Comparison of ENCODE assay signal across 20 cellular contexts in the genomic region with DNA sequence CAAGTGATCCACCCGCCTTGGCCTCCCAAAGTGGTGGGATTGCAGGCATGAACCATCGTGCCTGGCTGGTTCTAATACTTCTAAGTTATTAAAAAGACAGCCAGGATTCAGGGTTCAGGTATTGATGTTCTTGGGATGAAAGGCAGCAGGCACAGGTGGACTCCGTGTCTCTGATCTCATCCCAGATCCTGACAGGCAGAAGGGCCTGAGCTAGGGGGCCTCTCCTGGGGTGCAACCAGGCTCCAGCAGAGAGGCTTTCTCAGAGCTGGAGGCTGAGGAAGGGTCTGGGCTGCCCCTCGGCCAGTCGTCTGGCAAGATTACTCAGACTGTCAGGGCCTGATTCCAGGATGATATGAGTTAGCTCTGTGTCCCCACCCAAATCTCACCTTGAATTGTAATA.
DNase-seq lines count a peak whose midpoint lies in the region; ATAC-seq lines count a peak whose summit lies in the region.
"Had no signal": no experiment of that assay in that cellular context is flagged by ENCODE, and none has a peak within 500 bp of the region (broad histone marks: within the 10 kb centered on the region; RNA-seq: fewer than 3 reads in every experiment).

No MANE protein-coding gene starts in this region.

- peak; percentile 54 for DNase-seq in activated CD8-positive, alpha-beta memory T cell treated with anti-CD3 and anti-CD28 coated beads for 24 hours
- DNase-seq in activated CD8-positive, alpha-beta memory T cell treated with anti-CD3 and anti-CD28 coated beads, Interleukin-2, amount 50 U/mL, for 4 hours: no peak
- no peak for DNase-seq in CD8-positive, alpha-beta memory T cell
- DNase-seq in central memory CD8-positive, alpha-beta T cell (ENCODE audit: low spot score in 2 of 2): no peak
- DNase-seq in naive thymus-derived CD8-positive, alpha-beta T cell: no peak
- DNase-seq in NCI-H1048 (lab: John Stamatoyannopoulos, UW) (no peak), GM23248 (no peak), RPMI8226 (no peak)
- DNase-seq: 8988T, DMS153, GDM1, HCEC 1CT, Karpas-422, NCI-H1436, NCI-H1930, NCI-H345, NCI-H524 treated with DMSO at 0.1 percent for 48 hours had no signal

- H3K36me3 Mint-ChIP-seq in CD8-positive, alpha-beta memory T cell: peaks cover 12 to 60% (median 18%) of the 10 kb centered on the region in 3 donors
- peaks cover 40% of the 10 kb centered on the region for H3K36me3 Mint-ChIP-seq in central memory CD8-positive, alpha-beta T cell (ENCODE audit: insufficient read depth)
- H3K36me3 Mint-ChIP-seq in naive thymus-derived CD8-positive, alpha-beta T cell: peaks cover 0 to 55% (median 29%) of the 10 kb centered on the region in 3 donors
- H3K36me3 Mint-ChIP-seq: CD14-positive monocyte had no signal

- no peaks in the 10 kb centered on the region for H3K9me3 ChIP-seq in CD8-positive, alpha-beta memory T cell (ENCODE audit: low read length)
- no peaks in the 10 kb centered on the region for H3K9me3 ChIP-seq in GM23248 (ENCODE audit: low read depth)

- no peaks in the 10 kb centered on the region for H4K20me1 ChIP-seq in GM23248 (ENCODE audit: insufficient read depth)

- peak overlapping the region; percentile 23 to 88 (median 74) for H3K27ac Mint-ChIP-seq in CD8-positive, alpha-beta memory T cell
- peak overlapping the region; percentile 29 for H3K27ac Mint-ChIP-seq in central memory CD8-positive, alpha-beta T cell (ENCODE audit: low read depth)
- peak overlapping the region in 8 of 10 donors; percentile 17 to 94 (median 62) for H3K27ac Mint-ChIP-seq in naive thymus-derived CD8-positive, alpha-beta T cell

- H3F3A ChIP-seq in GM23248 (ENCODE audit: insufficient read depth): no peaks in the 10 kb centered on the region

- no peaks in the 10 kb centered on the region for H3K27me3 Mint-ChIP-seq in CD8-positive, alpha-beta memory T cell
- H3K27me3 Mint-ChIP-seq in central memory CD8-positive, alpha-beta T cell: no peaks in the 10 kb centered on the region
- H3K27me3 Mint-ChIP-seq in naive thymus-derived CD8-positive, alpha-beta T cell: no peaks in the 10 kb centered on the region
- H3K27me3 Mint-ChIP-seq: IgD-negative memory B cell had no signal

- ATAC-seq in central memory CD8-positive, alpha-beta T cell (replicated peaks; ENCODE audit: extremely low read depth, poor library complexity, severe bottlenecking): no peak
- no peak for ATAC-seq in naive thymus-derived CD8-positive, alpha-beta T cell

- no peaks in the 10 kb centered on the region for H3K9me2 ChIP-seq in GM23248 (ENCODE audit: insufficient read depth)

- in situ Hi-C loops in GM23248 (cut with MboI): no loop called here

- no peak overlapping the region for H3K27ac ChIP-seq in CD8-positive, alpha-beta memory T cell (ENCODE audit: low read depth, low read length)
- no peak overlapping the region for H3K27ac ChIP-seq in GM23248
- H3K27ac ChIP-seq: PC-9 had no signal

- no peak overlapping the region for H3K9ac ChIP-seq in GM23248

- 23 to 28% methylated on average over 5 of the region's 5 CpGs for WGBS in GM23248 (ENCODE audit: low coverage in 1 of 2, low lambda C conversion rate in 2 of 2, missing lambda C conversion rate in 2 of 2), 2 experiments

- H3K4me2 ChIP-seq in GM23248 (ENCODE audit: unreplicated experiment): no peak overlapping the region

- no peaks in the 10 kb centered on the region for H3K79me2 ChIP-seq in GM23248 (ENCODE audit: insufficient read depth)

- H3K4me1 Mint-ChIP-seq in CD8-positive, alpha-beta memory T cell: peaks cover 71 to 88% (median 86%) of the 10 kb centered on the region in 3 donors
- peaks cover 69% of the 10 kb centered on the region for H3K4me1 Mint-ChIP-seq in central memory CD8-positive, alpha-beta T cell
- peaks cover 36 to 86% (median 76%) of the 10 kb centered on the region in 4 donors for H3K4me1 Mint-ChIP-seq in naive thymus-derived CD8-positive, alpha-beta T cell

- no peak overlapping the region for H3K4me3 ChIP-seq in CD8-positive, alpha-beta memory T cell (ENCODE audit: low read length)
- no peak overlapping the region for H3K4me3 ChIP-seq in GM23248
- H3K4me3 ChIP-seq: PC-9 had no signal

- no peak overlapping the region for H2AFZ ChIP-seq in GM23248

- POLR2A ChIA-PET in CD8-positive, alpha-beta memory T cell (lab: Charles Lee): interaction anchor here (2.3 kb wide), 1 partner anchor 9 kb away, joined by 11 read pairs; no protein-coding TSS in a partner anchor
- POLR2A ChIA-PET in naive thymus-derived CD8-positive, alpha-beta T cell (lab: Charles Lee): interaction anchor here (0.7 to 3.9 kb wide), 2 partner anchors 13 to 27 kb away, joined by 4 to 34 read pairs; no protein-coding TSS in a partner anchor

- no peaks in the 10 kb centered on the region for H3K27me3 ChIP-seq in CD8-positive, alpha-beta memory T cell (ENCODE audit: insufficient read depth, low read length, poor library complexity, severe bottlenecking)
- peaks cover 17% of the 10 kb centered on the region for H3K27me3 ChIP-seq in GM23248 (replicated peaks; ENCODE audit: insufficient read depth)

- H3K4me3 Mint-ChIP-seq in CD8-positive, alpha-beta memory T cell: peak overlapping the region in 2 of 7 donors; percentile 27 to 44
- H3K4me3 Mint-ChIP-seq in central memory CD8-positive, alpha-beta T cell: no peak overlapping the region
- H3K4me3 Mint-ChIP-seq in naive thymus-derived CD8-positive, alpha-beta T cell: no peak overlapping the region
- H3K4me3 Mint-ChIP-seq: CD14-positive monocyte had no signal

- peaks cover 0 to 3% (median 0%) of the 10 kb centered on the region in 5 donors for H3K9me3 Mint-ChIP-seq in CD8-positive, alpha-beta memory T cell
- H3K9me3 Mint-ChIP-seq in central memory CD8-positive, alpha-beta T cell: no peaks in the 10 kb centered on the region
- peaks cover 0 to 5% (median 0%) of the 10 kb centered on the region in 9 donors for H3K9me3 Mint-ChIP-seq in naive thymus-derived CD8-positive, alpha-beta T cell

- H3K36me3 ChIP-seq in CD8-positive, alpha-beta memory T cell (ENCODE audit: insufficient read depth, low read length): peaks cover 31% of the 10 kb centered on the region
- H3K36me3 ChIP-seq in GM23248 (ENCODE audit: low read depth): no peaks in the 10 kb centered on the region

- CTCF ChIA-PET in CD8-positive, alpha-beta memory T cell (lab: Charles Lee): interaction anchor here (2.3 kb wide), 1 partner anchor 131 kb away, joined by 10 read pairs; no protein-coding TSS in a partner anchor

- H3K4me1 ChIP-seq in CD8-positive, alpha-beta memory T cell (ENCODE audit: insufficient read depth, low read length): peaks cover 68% of the 10 kb centered on the region
- peaks cover 4% of the 10 kb centered on the region for H3K4me1 ChIP-seq in GM23248 (ENCODE audit: insufficient read depth)
